Comparison of ENCODE assay signal across 13 cellular contexts in the genomic region with DNA sequence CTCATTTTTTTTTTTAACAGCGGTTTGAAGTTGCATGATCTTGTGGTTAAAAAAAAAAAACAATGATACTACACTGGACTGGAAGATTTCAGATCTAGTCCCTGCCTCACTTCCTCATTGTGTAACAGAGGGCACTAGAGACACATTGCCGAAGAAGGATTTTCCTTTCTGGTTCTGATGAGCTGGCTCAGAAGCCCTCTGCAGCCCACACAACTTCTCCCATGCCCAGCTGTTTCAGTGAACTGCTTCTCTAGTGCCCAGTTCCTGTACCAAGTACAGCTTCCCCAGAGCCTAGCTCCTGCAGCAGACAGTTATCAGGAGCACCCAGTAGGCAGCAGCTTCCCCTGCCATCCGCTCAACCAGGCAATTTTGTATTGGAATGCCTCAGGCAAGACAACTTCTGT. TPM values are rescaled to one million over a fixed set of nuclear protein-coding genes. Genes with fewer than 3 reads are reported as not detected.
DNase-seq lines count a peak whose midpoint lies in the region; ATAC-seq and TF ChIP-seq lines count a peak whose summit lies in the region.
"Had no signal": no experiment of that assay in that cellular context is flagged by ENCODE, and none has a peak within 500 bp of the region (broad histone marks: within the 10 kb centered on the region; RNA-seq: fewer than 3 reads in every experiment).

No MANE protein-coding gene starts in this region.

- TF ChIP-seq CTCF in CD8-positive, alpha-beta T cell (IDR thresholded peaks at IDR 0.05), result no peak

- H3K27ac Mint-ChIP-seq in CD8-positive, alpha-beta T cell, result no peak overlapping the region

- H3K4me1 ChIP-seq in CD8-positive, alpha-beta T cell (ENCODE audit: insufficient read depth, low read length), result no peaks in the 10 kb centered on the region

- ATAC-seq in GM18498 (IDR thresholded peaks at IDR 0.05; ENCODE audit: unreplicated experiment) (peak; percentile 85), GM21723 (IDR thresholded peaks at IDR 0.05; ENCODE audit: unreplicated experiment) (peak; percentile 73), left colon (peak; percentile 35)
- no peak for ATAC-seq in CD8-positive, alpha-beta T cell

- no peaks in the 10 kb centered on the region for H3K4me1 Mint-ChIP-seq in CD8-positive, alpha-beta T cell (ENCODE audit: low read depth)

- H3K27ac ChIP-seq in CD8-positive, alpha-beta T cell (ENCODE audit: low read depth, low read length), result no peak overlapping the region
- H3K27ac ChIP-seq: neutrophil had no signal

- H3K9me3 ChIP-seq in CD8-positive, alpha-beta T cell (ENCODE audit: low read length), result no peaks in the 10 kb centered on the region
- H3K9me3 ChIP-seq: neutrophil had no signal

- intact Hi-C loops in left colon (cut with DNase I, micrococcal nuclease), result no loop called here
- intact Hi-C loops in CD8-positive, alpha-beta T cell (cut with DNase I, micrococcal nuclease), result no loop called here

- H3K4me3 Mint-ChIP-seq in CD8-positive, alpha-beta T cell, result no peak overlapping the region

- DNase-seq in HT1080 (ENCODE audit: low read depth) (peak; percentile 45), left colon (no peak), DMS53 treated with DMSO at 0.1 percent for 48 hours (lab: John Stamatoyannopoulos, UW; ENCODE audit: unreplicated experiment) (no peak), NCI-H1930 (lab: John Stamatoyannopoulos, UW) (no peak)
- DNase-seq in CD8-positive, alpha-beta T cell, result no peak
- no peak for DNase-seq in stimulated activated CD4-positive, alpha-beta T cell treated with anti-CD3 and anti-CD28 coated beads, Interleukin-4, amount 100 ng/mL, for 4 hours
- DNase-seq: activated gamma-delta T cell treated with Interleukin-2 at 50 U/mL for 16 hours; DMS 273 treated with DMSO at 0.1 percent for 48 hours; stimulated activated naive CD4-positive, alpha-beta T cell had no signal

- CTCF ChIA-PET in CD8-positive, alpha-beta T cell (lab: Charles Lee), result no interaction called here

- no peak overlapping the region for H3K4me3 ChIP-seq in CD8-positive, alpha-beta T cell (ENCODE audit: low read depth, low read length)

- no peaks in the 10 kb centered on the region for H3K27me3 Mint-ChIP-seq in CD8-positive, alpha-beta T cell (ENCODE audit: low read depth)

- H3K36me3 ChIP-seq in CD8-positive, alpha-beta T cell (ENCODE audit: insufficient read depth, low read length), result no peaks in the 10 kb centered on the region
- H3K36me3 ChIP-seq: neutrophil had no signal

- H3K36me3 Mint-ChIP-seq in CD8-positive, alpha-beta T cell, result no peaks in the 10 kb centered on the region

- H3K9me3 Mint-ChIP-seq in CD8-positive, alpha-beta T cell, result no peaks in the 10 kb centered on the region

- POLR2A ChIA-PET in CD8-positive, alpha-beta T cell (lab: Charles Lee), result no interaction called here

- H3K27me3 ChIP-seq in CD8-positive, alpha-beta T cell (ENCODE audit: insufficient read depth, low read length), result no peaks in the 10 kb centered on the region

RNA-seq across cellular contexts. Expression of a gene that starts 29.5 kb away (rescaled TPM):
- 0.06 and 0.07 TPM in 2 replicates for total RNA-seq in HT1080 (2014; rRNA removed; shearing (Covaris generic))
- 0.33 and 0.40 TPM in 2 replicates for polyA plus RNA-seq in HT1080 (2015; cell fraction: cytosol; rRNA removed)
- polyA plus RNA-seq in HT1080 (2015; cell fraction: nucleus; rRNA removed), result 1.6 TPM in 2 replicates
- total RNA-seq in left colon, result 10 to 100 TPM; 11.2 to 12.0 TPM
- not detected for total RNA-seq in CD8-positive, alpha-beta T cell
- total RNA-seq: RPMI7951 had no signal

Comparison
In these comparisons a context has a peak if more than half of its experiments do, and no peak if none do; other contexts are left out.
1. RNA of a gene that starts 29.5 kb away (total RNA-seq): 11.2 to 12.0 TPM in left colon; 0.06 to 0.07 TPM in HT1080 and not detected in CD8-positive, alpha-beta T cell; every median in the first group is over 10 times any median in the second.